1 cellular context compared by ENCODE assay signal in the genomic region with DNA sequence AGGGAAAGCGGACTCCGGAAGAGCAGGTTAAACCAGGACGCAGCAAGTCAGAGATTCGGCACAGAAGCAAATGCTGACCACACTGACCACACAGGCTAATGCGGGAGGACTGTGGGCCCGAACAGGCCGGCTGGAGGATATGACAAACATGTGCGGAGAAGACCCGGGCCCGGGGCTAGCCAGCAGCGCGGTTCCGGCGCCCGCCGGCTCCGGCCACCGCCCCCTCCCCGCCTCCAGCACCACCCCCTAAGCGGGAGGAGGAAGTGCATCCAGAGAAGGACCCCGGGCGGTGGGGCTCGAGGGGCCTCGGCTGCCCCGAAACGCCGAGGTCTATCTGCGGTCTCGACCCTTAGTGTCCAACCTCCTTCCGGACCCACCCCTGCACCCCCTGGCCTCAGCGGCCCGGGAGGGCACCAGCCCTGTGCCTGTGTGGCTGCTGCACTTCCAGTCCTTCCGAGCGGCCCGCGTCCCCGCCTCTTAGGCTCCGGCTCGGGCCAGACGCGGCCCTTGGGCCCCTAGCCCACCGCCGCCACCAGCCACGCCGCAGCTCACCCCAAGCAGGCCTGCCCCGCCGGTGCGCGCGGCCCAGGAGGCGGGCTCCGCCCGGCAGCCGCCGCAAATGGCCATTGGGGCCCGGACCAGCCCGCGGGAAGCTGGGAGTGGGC.
TF ChIP-seq lines count a peak whose summit lies in the region.

No MANE protein-coding gene starts in this region.

TF ChIP-seq in K562, 482 proteins besides CTCF, POLR2A, EP300 and RAD21 (continued from another document and continues in another):
- TF ChIP-seq SIN3A (IDR thresholded peaks at IDR 0.05; ENCODE audit: borderline replicate concordance in 2 of 2, control insufficient read depth in 1 of 2, low read depth in 2 of 2, low read length in 2 of 2) (peak; percentile 33 to 61; a peak in 1 of 4 replicates), MAFG (tag; conservative IDR thresholded peaks at IDR 0.05) (no peak), KDM2B (CRISPR knock-in tag; IDR thresholded peaks at IDR 0.05) (no peak), ZFP36 (IDR thresholded peaks at IDR 0.05; ENCODE audit: low read depth, low read length, partially characterized antibody) (no peak), KAT8 (IDR thresholded peaks at IDR 0.05; ENCODE audit: low read depth) (no peak), FOXA3 (CRISPR knock-in tag; conservative IDR thresholded peaks at IDR 0.05 in 1 of 2, IDR thresholded peaks at IDR 0.05 in 1 of 2) (no peak), KHSRP (IDR thresholded peaks at IDR 0.05) (no peak), CHCHD3 (CRISPR knock-in tag; IDR thresholded peaks at IDR 0.05) (no peak), CREM (IDR thresholded peaks at IDR 0.05; ENCODE audit: low read depth) (no peak), XRCC3 (IDR thresholded peaks at IDR 0.05) (no peak), RFX1 (IDR thresholded peaks at IDR 0.05) (no peak), DNMT1 (IDR thresholded peaks at IDR 0.05) (no peak), ZNF785 (CRISPR knock-in tag; IDR thresholded peaks at IDR 0.05) (no peak), ZNF347 (CRISPR knock-in tag; IDR thresholded peaks at IDR 0.05; ENCODE audit: low read depth) (no peak), ZBTB1 (CRISPR knock-in tag; IDR thresholded peaks at IDR 0.05; ENCODE audit: borderline replicate concordance, low read depth) (peak; percentile 95), SRSF7 (optimal IDR thresholded peaks at IDR 0.05; ENCODE audit: low read depth, low read length) (no peak), BRD9 (IDR thresholded peaks at IDR 0.05; ENCODE audit: low read depth, partially characterized antibody) (peak; percentile 77), ZNF263 (CRISPR knock-in tag; IDR thresholded peaks at IDR 0.05; ENCODE audit: borderline replicate concordance) (no peak; the same call in 1 of the 2 replicates), ZBED1 (IDR thresholded peaks at IDR 0.05) (no peak; the same call in 1 of the 2 replicates), PTBP1 (IDR thresholded peaks at IDR 0.05; ENCODE audit: low read depth, low read length) (no peak), ZFX (CRISPR knock-in tag; IDR thresholded peaks at IDR 0.05) (peak; percentile 80), POLR2AphosphoS5 (IDR thresholded peaks at IDR 0.05; ENCODE audit: control insufficient read depth, insufficient read depth, low read depth, low read length) (peak; percentile 55; the same call in 1 of the 2 replicates), FOXK1 (CRISPR knock-in tag; IDR thresholded peaks at IDR 0.05; ENCODE audit: borderline replicate concordance) (no peak), CEBPB (tag; IDR thresholded peaks at IDR 0.05) (no peak), ZNF584 (CRISPR knock-in tag; IDR thresholded peaks at IDR 0.05; ENCODE audit: low read depth) (no peak)
- TF ChIP-seq, protein P1, sequence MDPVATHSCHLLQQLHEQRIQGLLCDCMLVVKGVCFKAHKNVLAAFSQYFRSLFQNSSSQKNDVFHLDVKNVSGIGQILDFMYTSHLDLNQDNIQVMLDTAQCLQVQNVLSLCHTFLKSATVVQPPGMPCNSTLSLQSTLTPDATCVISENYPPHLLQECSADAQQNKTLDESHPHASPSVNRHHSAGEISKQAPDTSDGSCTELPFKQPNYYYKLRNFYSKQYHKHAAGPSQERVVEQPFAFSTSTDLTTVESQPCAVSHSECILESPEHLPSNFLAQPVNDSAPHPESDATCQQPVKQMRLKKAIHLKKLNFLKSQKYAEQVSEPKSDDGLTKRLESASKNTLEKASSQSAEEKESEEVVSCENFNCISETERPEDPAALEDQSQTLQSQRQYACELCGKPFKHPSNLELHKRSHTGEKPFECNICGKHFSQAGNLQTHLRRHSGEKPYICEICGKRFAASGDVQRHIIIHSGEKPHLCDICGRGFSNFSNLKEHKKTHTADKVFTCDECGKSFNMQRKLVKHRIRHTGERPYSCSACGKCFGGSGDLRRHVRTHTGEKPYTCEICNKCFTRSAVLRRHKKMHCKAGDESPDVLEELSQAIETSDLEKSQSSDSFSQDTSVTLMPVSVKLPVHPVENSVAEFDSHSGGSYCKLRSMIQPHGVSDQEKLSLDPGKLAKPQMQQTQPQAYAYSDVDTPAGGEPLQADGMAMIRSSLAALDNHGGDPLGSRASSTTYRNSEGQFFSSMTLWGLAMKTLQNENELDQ (CRISPR knock-in tag; IDR thresholded peaks at IDR 0.05; ENCODE audit: borderline replicate concordance), result no peak
- TF ChIP-seq, protein P2, sequence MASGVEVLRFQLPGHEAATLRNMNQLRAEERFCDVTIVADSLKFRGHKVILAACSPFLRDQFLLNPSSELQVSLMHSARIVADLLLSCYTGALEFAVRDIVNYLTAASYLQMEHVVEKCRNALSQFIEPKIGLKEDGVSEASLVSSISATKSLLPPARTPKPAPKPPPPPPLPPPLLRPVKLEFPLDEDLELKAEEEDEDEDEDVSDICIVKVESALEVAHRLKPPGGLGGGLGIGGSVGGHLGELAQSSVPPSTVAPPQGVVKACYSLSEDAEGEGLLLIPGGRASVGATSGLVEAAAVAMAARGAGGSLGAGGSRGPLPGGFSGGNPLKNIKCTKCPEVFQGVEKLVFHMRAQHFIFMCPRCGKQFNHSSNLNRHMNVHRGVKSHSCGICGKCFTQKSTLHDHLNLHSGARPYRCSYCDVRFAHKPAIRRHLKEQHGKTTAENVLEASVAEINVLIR (CRISPR knock-in tag; IDR thresholded peaks at IDR 0.05), result no peak
- TF ChIP-seq, protein P3, sequence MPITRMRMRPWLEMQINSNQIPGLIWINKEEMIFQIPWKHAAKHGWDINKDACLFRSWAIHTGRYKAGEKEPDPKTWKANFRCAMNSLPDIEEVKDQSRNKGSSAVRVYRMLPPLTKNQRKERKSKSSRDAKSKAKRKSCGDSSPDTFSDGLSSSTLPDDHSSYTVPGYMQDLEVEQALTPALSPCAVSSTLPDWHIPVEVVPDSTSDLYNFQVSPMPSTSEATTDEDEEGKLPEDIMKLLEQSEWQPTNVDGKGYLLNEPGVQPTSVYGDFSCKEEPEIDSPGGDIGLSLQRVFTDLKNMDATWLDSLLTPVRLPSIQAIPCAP (CRISPR knock-in tag; IDR thresholded peaks at IDR 0.05; ENCODE audit: borderline replicate concordance), result no peak
- TF ChIP-seq, protein P4, sequence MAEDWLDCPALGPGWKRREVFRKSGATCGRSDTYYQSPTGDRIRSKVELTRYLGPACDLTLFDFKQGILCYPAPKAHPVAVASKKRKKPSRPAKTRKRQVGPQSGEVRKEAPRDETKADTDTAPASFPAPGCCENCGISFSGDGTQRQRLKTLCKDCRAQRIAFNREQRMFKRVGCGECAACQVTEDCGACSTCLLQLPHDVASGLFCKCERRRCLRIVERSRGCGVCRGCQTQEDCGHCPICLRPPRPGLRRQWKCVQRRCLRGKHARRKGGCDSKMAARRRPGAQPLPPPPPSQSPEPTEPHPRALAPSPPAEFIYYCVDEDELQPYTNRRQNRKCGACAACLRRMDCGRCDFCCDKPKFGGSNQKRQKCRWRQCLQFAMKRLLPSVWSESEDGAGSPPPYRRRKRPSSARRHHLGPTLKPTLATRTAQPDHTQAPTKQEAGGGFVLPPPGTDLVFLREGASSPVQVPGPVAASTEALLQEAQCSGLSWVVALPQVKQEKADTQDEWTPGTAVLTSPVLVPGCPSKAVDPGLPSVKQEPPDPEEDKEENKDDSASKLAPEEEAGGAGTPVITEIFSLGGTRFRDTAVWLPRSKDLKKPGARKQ (CRISPR knock-in tag; IDR thresholded peaks at IDR 0.05), result no peak
- TF ChIP-seq, protein P5, sequence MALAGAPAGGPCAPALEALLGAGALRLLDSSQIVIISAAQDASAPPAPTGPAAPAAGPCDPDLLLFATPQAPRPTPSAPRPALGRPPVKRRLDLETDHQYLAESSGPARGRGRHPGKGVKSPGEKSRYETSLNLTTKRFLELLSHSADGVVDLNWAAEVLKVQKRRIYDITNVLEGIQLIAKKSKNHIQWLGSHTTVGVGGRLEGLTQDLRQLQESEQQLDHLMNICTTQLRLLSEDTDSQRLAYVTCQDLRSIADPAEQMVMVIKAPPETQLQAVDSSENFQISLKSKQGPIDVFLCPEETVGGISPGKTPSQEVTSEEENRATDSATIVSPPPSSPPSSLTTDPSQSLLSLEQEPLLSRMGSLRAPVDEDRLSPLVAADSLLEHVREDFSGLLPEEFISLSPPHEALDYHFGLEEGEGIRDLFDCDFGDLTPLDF (CRISPR knock-in tag; IDR thresholded peaks at IDR 0.05), result no peak; the same call in 1 of the 2 replicates
- TF ChIP-seq, protein P6, sequence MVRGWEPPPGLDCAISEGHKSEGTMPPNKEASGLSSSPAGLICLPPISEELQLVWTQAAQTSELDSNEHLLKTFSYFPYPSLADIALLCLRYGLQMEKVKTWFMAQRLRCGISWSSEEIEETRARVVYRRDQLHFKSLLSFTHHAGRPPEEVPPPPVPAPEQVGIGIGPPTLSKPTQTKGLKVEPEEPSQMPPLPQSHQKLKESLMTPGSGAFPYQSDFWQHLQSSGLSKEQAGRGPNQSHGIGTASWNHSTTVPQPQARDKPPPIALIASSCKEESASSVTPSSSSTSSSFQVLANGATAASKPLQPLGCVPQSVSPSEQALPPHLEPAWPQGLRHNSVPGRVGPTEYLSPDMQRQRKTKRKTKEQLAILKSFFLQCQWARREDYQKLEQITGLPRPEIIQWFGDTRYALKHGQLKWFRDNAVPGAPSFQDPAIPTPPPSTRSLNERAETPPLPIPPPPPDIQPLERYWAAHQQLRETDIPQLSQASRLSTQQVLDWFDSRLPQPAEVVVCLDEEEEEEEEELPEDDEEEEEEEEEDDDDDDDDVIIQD (CRISPR knock-in tag; IDR thresholded peaks at IDR 0.05), result no peak
- TF ChIP-seq, protein P7, sequence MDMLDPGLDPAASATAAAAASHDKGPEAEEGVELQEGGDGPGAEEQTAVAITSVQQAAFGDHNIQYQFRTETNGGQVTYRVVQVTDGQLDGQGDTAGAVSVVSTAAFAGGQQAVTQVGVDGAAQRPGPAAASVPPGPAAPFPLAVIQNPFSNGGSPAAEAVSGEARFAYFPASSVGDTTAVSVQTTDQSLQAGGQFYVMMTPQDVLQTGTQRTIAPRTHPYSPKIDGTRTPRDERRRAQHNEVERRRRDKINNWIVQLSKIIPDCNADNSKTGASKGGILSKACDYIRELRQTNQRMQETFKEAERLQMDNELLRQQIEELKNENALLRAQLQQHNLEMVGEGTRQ (CRISPR knock-in tag; IDR thresholded peaks at IDR 0.05), result no peak
- TF ChIP-seq, protein P8, sequence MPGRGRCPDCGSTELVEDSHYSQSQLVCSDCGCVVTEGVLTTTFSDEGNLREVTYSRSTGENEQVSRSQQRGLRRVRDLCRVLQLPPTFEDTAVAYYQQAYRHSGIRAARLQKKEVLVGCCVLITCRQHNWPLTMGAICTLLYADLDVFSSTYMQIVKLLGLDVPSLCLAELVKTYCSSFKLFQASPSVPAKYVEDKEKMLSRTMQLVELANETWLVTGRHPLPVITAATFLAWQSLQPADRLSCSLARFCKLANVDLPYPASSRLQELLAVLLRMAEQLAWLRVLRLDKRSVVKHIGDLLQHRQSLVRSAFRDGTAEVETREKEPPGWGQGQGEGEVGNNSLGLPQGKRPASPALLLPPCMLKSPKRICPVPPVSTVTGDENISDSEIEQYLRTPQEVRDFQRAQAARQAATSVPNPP (IDR thresholded peaks at IDR 0.05; ENCODE audit: borderline replicate concordance, insufficient read depth, insufficient read length), result no peak
